8 cellular contexts compared by ENCODE assay signal in the genomic region with DNA sequence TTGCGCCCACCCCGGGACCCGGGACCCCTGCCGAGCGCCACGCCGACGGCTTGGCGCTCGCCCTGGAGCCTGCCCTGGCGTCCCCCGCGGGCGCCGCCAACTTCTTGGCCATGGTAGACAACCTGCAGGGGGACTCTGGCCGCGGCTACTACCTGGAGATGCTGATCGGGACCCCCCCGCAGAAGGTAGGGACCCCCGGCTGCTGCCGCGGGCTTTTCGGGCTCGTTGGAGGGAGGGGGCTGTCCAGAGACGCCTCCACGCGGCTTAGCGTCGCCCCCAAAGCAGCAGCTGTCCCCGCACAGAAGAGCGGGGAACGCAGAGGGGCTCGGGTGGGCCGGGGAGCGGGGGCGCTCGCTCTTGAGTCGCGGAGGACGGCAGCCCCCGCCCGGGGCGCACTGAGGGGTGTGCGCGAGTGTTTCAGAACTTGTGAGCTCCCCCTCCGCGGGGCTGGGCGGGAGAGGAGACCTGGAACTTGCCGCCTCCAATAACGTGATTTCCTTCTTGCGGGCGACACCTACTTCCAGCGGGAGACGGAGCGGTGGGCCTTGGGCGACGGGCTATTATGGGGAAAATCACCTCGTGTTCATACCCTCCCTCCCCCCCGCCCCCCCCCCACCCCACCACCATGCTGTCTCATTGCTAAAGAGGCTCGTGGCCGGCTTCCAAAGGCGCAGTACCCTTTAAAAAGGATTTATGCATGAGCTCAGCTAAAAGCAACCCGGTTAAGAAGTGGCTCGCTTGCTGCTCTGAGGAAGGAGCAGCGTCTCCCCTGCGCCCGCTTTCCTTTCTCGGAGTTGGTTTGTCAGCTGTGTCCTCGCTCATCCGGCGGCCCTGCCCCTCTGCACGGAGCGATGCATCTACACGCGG. TPM values are rescaled to one million over a fixed set of nuclear protein-coding genes. Genes with fewer than 3 reads are reported as not detected.
DNase-seq lines count a peak whose midpoint lies in the region; ATAC-seq and TF ChIP-seq lines count a peak whose summit lies in the region.

No MANE protein-coding gene starts in this region.

- H3K4me3 ChIP-seq in gastrocnemius medialis, result peak overlapping the region; percentile 73 to 88 (median 76)

- H3K27me3 ChIP-seq in gastrocnemius medialis, result no peaks in the 10 kb centered on the region

- no peaks in the 10 kb centered on the region for H3K9me3 ChIP-seq in gastrocnemius medialis

- peak; percentile 25 for DNase-seq in NCI-H82 (lab: John Stamatoyannopoulos, UW)
- DNase-seq in NCI-H82 treated with DMSO at 0.1 percent for 48 hours (lab: John Stamatoyannopoulos, UW; ENCODE audit: unreplicated experiment), result no peak
- DNase-seq in NCI-H510A (lab: John Stamatoyannopoulos, UW), result peak; percentile 31
- peak; percentile 54 to 64 for DNase-seq in T47D (ENCODE audit: low read depth in 1 of 2, low spot score in 1 of 2)
- peak; percentile 44 for DNase-seq in iPS-NIHi11 (ENCODE audit: low spot score)
- peak; percentile 21 to 29 for DNase-seq in gastrocnemius medialis
- DNase-seq in NCI-H2171 (lab: John Stamatoyannopoulos, UW), result no peak

- TF ChIP-seq POLR2A in gastrocnemius medialis (IDR thresholded peaks at IDR 0.05), result no peak

- no peak for TF ChIP-seq CTCF in gastrocnemius medialis (IDR thresholded peaks at IDR 0.05 in 4 of 5, conservative IDR thresholded peaks at IDR 0.05 in 1 of 5)

- ATAC-seq in gastrocnemius medialis (peak; percentile 12 to 17), HG02852 (IDR thresholded peaks at IDR 0.05; ENCODE audit: unreplicated experiment) (no peak)

- no peaks in the 10 kb centered on the region for H3K36me3 ChIP-seq in gastrocnemius medialis

- H3K27ac ChIP-seq in gastrocnemius medialis, result peak overlapping the region; percentile 85 to 89 (median 86)

- in situ Hi-C loops in T47D (cut with HindIII; ENCODE audit: low pct_unique_long_range_greater_than_20kb, low sequenced_read_pairs) (no loop called here), gastrocnemius medialis (cut with MboI; ENCODE audit: low sequenced_read_pairs in 4 of 4) (no loop called here)

- intact Hi-C loops in gastrocnemius medialis (cut with DNase I; ENCODE audit: low total_unique reads), result loop anchor here (5.0 kb wide), 2 partner anchors 709 to 1324 kb away; a partner anchor contains a TSS

- H3K4me1 ChIP-seq in gastrocnemius medialis, result peaks cover 17 to 18% of the 10 kb centered on the region in 2 donors

RNA-seq across cellular contexts. Expression of a gene that starts 0.7 kb away (rescaled TPM):
- total RNA-seq in gastrocnemius medialis, result 10 to 100 TPM in 1 of 4 donors, 1 to 10 TPM in 3; 7.5 to 17.5 (median 9.3) TPM

Comparison
In these comparisons a context has a peak if more than half of its experiments do, and no peak if none do; other contexts are left out.
1. DNase-seq: peak in NCI-H82 (single experiment), NCI-H510A (single experiment), T47D (2 of 2), iPS-NIHi11 (single experiment) and gastrocnemius medialis (2 of 2); none in NCI-H82 treated with DMSO at 0.1 percent for 48 hours (single experiment) and NCI-H2171 (single experiment).